ENCODE assay signal across 14 cellular contexts in the genomic region with DNA sequence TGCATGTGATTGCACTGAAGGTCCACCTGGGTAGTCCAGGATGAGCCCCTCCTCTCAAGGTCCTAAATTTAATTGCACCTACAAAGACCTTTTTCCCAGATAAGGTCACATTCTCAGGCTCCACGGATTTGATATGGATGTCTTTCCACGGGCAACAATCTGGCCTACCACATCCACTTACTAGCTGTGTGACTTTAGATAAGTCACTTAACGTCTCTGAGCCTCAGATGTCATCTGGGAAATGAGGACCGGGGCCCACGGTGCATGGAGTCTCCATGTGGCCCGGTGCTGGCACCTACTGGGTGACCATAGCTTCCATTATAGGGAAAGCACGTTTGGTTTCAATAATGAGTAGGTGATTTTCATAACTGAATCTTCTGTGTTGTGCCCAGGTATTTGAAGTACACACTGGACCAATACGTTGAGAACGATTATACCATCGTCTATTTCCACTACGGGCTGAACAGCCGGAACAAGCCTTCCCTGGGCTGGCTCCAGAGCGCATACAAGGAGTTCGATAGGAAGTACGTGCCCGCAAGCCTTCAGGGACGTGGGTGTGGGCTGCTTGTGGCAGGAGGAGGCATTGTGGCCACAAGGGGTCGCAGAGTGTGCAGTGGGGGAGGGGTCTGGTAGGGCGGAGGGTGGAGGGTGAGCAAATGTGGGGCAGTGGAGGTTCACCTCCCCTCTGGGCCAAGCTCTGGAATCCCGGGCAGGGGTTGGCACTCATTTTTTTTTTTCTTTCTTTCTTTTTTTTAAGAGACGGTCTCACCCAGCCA.
A peak's percentile ranks its signal among the peaks of the same experiment; 100 is the strongest.
DNase-seq lines count a peak whose midpoint lies in the region; ATAC-seq and TF ChIP-seq lines count a peak whose summit lies in the region.
"Had no signal": no experiment of that assay in that cellular context is flagged by ENCODE, and none has a peak within 500 bp of the region (broad histone marks: within the 10 kb centered on the region; RNA-seq: fewer than 3 reads in every experiment).

No MANE protein-coding gene starts in this region.

- H3K9me3 Mint-ChIP-seq in nephron progenitor cell = peaks cover 12% of the 10 kb centered on the region
- H3K9me3 Mint-ChIP-seq: dendritic cell treated with granulocyte-macrophage colony-stimulating factor and Interleukin-4, amounts not matched to agents 40 ng/mL and 50 ng/mL, for 4 days had no signal

- H3K4me3 Mint-ChIP-seq in nephron progenitor cell = no peak overlapping the region
- H3K4me3 Mint-ChIP-seq: dendritic cell treated with granulocyte-macrophage colony-stimulating factor and Interleukin-4, amounts not matched to agents 40 ng/mL and 50 ng/mL, for 4 days had no signal

- no peaks in the 10 kb centered on the region for H3K79me2 ChIP-seq in DND-41 (ENCODE audit: insufficient read depth, low read length)

- H3K4me2 ChIP-seq in DND-41 (ENCODE audit: insufficient read depth, low read length) = no peak overlapping the region

- no peak overlapping the region for H2AFZ ChIP-seq in DND-41 (ENCODE audit: low read depth, low read length)

- in situ Hi-C loops in astrocyte of the cerebellum (cut with HindIII; ENCODE audit: low sequenced_read_pairs) = no loop called here

- no peaks in the 10 kb centered on the region for H3K9me3 ChIP-seq in DND-41 (ENCODE audit: insufficient read depth, low read length, severe bottlenecking)
- H3K9me3 ChIP-seq: sigmoid colon had no signal

- DNase-seq in DND-41 (peak; percentile 38), HFF-Myc (ENCODE audit: extremely low read depth, low read depth) (no peak), astrocyte of the cerebellum (ENCODE audit: low read depth) (no peak), nephron progenitor cell (peak; percentile 61), T1000 (lab: John Stamatoyannopoulos, UW) (no peak)
- DNase-seq: activated effector memory CD4-positive, alpha-beta T cell treated with anti-CD3 and anti-CD28 coated beads, Interleukin-2, amount 50 U/mL, for 16 hours; EL; head of caudate nucleus; midbrain; NCI-H1092; sigmoid colon had no signal

- peaks cover 9% of the 10 kb centered on the region for H3K27me3 Mint-ChIP-seq in nephron progenitor cell (ENCODE audit: low read depth, poor library complexity)
- H3K27me3 Mint-ChIP-seq: dendritic cell treated with granulocyte-macrophage colony-stimulating factor and Interleukin-4, amounts not matched to agents 40 ng/mL and 50 ng/mL, for 4 days had no signal

- H3K27me3 ChIP-seq in DND-41 (ENCODE audit: insufficient read depth, low read length, poor library complexity) = peaks cover 12% of the 10 kb centered on the region

- no peak overlapping the region for H3K27ac ChIP-seq in DND-41 (ENCODE audit: low read length)
- H3K27ac ChIP-seq: sigmoid colon had no signal

- ATAC-seq in DND-41 (ENCODE audit: insufficient read depth, low read depth) = 0 out of 3 replicates have a peak, but pooled peaks have one; percentile 45
- ATAC-seq in HG03342 (IDR thresholded peaks at IDR 0.05; ENCODE audit: unreplicated experiment) = no peak
- no peak for ATAC-seq in HG03139 (IDR thresholded peaks at IDR 0.05; ENCODE audit: unreplicated experiment)

- H3K36me3 ChIP-seq in DND-41 (ENCODE audit: insufficient read depth, low read length) = no peaks in the 10 kb centered on the region
- H3K36me3 ChIP-seq: sigmoid colon had no signal

- peaks cover 18% of the 10 kb centered on the region for H3K4me1 Mint-ChIP-seq in nephron progenitor cell

- peaks cover 11% of the 10 kb centered on the region for H4K20me1 ChIP-seq in DND-41 (ENCODE audit: insufficient read depth, low read length)

- no peaks in the 10 kb centered on the region for H3K36me3 Mint-ChIP-seq in nephron progenitor cell (ENCODE audit: low read depth)

- TF ChIP-seq CTCF in DND-41 (IDR thresholded peaks at IDR 0.05; ENCODE audit: borderline replicate concordance, extremely low read depth, low read length, poor library complexity, severe bottlenecking) = peak; percentile 61
- TF ChIP-seq CTCF in HFF-Myc (IDR thresholded peaks at IDR 0.05; ENCODE audit: low read depth, low read length, missing control alignments) = peak; percentile 38
- peak; percentile 21 for TF ChIP-seq CTCF in astrocyte of the cerebellum (IDR thresholded peaks at IDR 0.05; ENCODE audit: low read depth, low read length, missing control alignments)
- TF ChIP-seq CTCF in nephron progenitor cell (IDR thresholded peaks at IDR 0.05) = peak; percentile 36

- H3K9ac ChIP-seq in DND-41 (ENCODE audit: low read depth, low read length) = no peak overlapping the region

- no peak overlapping the region for H3K4me3 ChIP-seq in DND-41 (ENCODE audit: low read depth in 1 of 2, low read length in 2 of 2)
- H3K4me3 ChIP-seq in HFF-Myc (replicated peaks; ENCODE audit: low read depth, low read length) = no peak overlapping the region
- H3K4me3 ChIP-seq in astrocyte of the cerebellum (ENCODE audit: low read depth, low read length) = no peak overlapping the region
- H3K4me3 ChIP-seq: sigmoid colon had no signal

- H3K4me1 ChIP-seq in DND-41 (ENCODE audit: insufficient read depth, low read length) = no peaks in the 10 kb centered on the region
- H3K4me1 ChIP-seq: sigmoid colon had no signal

- H3K27ac Mint-ChIP-seq in nephron progenitor cell = no peak overlapping the region
- H3K27ac Mint-ChIP-seq: dendritic cell treated with granulocyte-macrophage colony-stimulating factor and Interleukin-4, amounts not matched to agents 40 ng/mL and 50 ng/mL, for 4 days had no signal

Comparison
In these comparisons a context has a peak if more than half of its experiments do, and no peak if none do; other contexts are left out.
1. DNase-seq: peak in DND-41 (single experiment) and nephron progenitor cell (single experiment); none in HFF-Myc (single experiment), astrocyte of the cerebellum (single experiment) and T1000 (single experiment).
2. Peak in every context shown above with its lines, with median percentiles within 50 percentile points of each other: CTCF ChIP-seq.